Comparison of ENCODE assay signal across 20 cellular contexts in genomic region chr11:773425-773824, GRCh38. TPM values are rescaled to one million over a fixed set of nuclear protein-coding genes. Genes with fewer than 3 reads are reported as not detected.
DNase-seq lines count a peak whose midpoint lies in the region; ATAC-seq and TF ChIP-seq lines count a peak whose summit lies in the region.
"Had no signal": no experiment of that assay in that cellular context is flagged by ENCODE, and none has a peak within 500 bp of the region (broad histone marks: within the 10 kb centered on the region; RNA-seq: fewer than 3 reads in every experiment).

No MANE protein-coding gene starts in this region.

- TF ChIP-seq POLR2A in uterus (IDR thresholded peaks at IDR 0.05) = no peak

- H3K4me1 ChIP-seq in NT2/D1 (ENCODE audit: insufficient read depth, insufficient read length) = peaks cover 37% of the 10 kb centered on the region
- H3K4me1 ChIP-seq in neuronal stem cell (ENCODE audit: control insufficient read depth in 2 of 2, insufficient read depth in 1 of 2, low read depth in 1 of 2, low read length in 2 of 2) = peaks cover 8% of the 10 kb centered on the region in 2 donors
- H3K4me1 ChIP-seq in aorta (ENCODE audit: control insufficient read depth in 1 of 2, insufficient read depth in 2 of 2, low read length in 2 of 2) = no peaks in the 10 kb centered on the region
- H3K4me1 ChIP-seq in uterus = peaks cover 0 to 18% of the 10 kb centered on the region in 2 donors

- DNase-seq in NT2/D1 (ENCODE audit: low read depth, low spot score) = no peak
- DNase-seq in caudate nucleus (lab: John Stamatoyannopoulos, UW) = no peak
- DNase-seq in neuronal stem cell (ENCODE audit: low spot score) = no peak
- DNase-seq in aorta = peak; percentile 38 to 66
- DNase-seq in cerebellar cortex (ENCODE audit: low spot score) = no peak
- DNase-seq in uterus = no peak
- DNase-seq: ACHN; CD4-positive, alpha-beta memory T cell; DMS79 treated with DMSO at 0.1 percent for 48 hours; GM23248; HFFc6; NCI-H1092 treated with DMSO at 0.1 percent for 48 hours; NCI-H187 treated with DMSO at 0.1 percent for 48 hours; NCI-H2171; NCI-H446 treated with DMSO at 0.1 percent for 48 hours; NCI-H748 treated with DMSO at 0.1 percent for 48 hours; Right ventricle myocardium superior had no signal

- H2BK12ac ChIP-seq in neuronal stem cell (ENCODE audit: low read length) = no peak overlapping the region

- H3K4ac ChIP-seq in neuronal stem cell (ENCODE audit: low read length) = no peak overlapping the region

- H3K4me2 ChIP-seq in neuronal stem cell (ENCODE audit: insufficient read depth, low read length, poor library complexity, severe bottlenecking) = no peak overlapping the region

- intact Hi-C loops in aorta (cut with DNase I) = loop anchor here in 1 of 2 donors (10.0 kb wide), 1 partner anchor 219 kb away; no protein-coding TSS in a partner anchor
- intact Hi-C loops in uterus (cut with DNase I; ENCODE audit: low total_unique reads) = no loop called here

- ATAC-seq in aorta (ENCODE audit: low FRiP score) (no peak), HG03439 (IDR thresholded peaks at IDR 0.05; ENCODE audit: unreplicated experiment) (no peak)
- ATAC-seq: Panc1 had no signal

- H3K9ac ChIP-seq in NT2/D1 (ENCODE audit: insufficient read length, low read depth) = peak overlapping the region; percentile 28
- H3K9ac ChIP-seq in neuronal stem cell (ENCODE audit: low read depth, low read length, poor library complexity) = no peak overlapping the region
- H3K9ac ChIP-seq: GM23248 had no signal

- H4K8ac ChIP-seq in neuronal stem cell (ENCODE audit: low read depth, low read length) = no peak overlapping the region

- H2BK15ac ChIP-seq in neuronal stem cell (ENCODE audit: low read length) = no peak overlapping the region

- H2BK5ac ChIP-seq in neuronal stem cell (ENCODE audit: low read length) = no peak overlapping the region

- H3K27me3 ChIP-seq in NT2/D1 (ENCODE audit: insufficient read depth, insufficient read length) = no peaks in the 10 kb centered on the region
- no peaks in the 10 kb centered on the region for H3K27me3 ChIP-seq in neuronal stem cell (ENCODE audit: control insufficient read depth in 3 of 3, insufficient read depth in 3 of 3, low read depth in 1 of 3, low read length in 3 of 3)
- no peaks in the 10 kb centered on the region for H3K27me3 ChIP-seq in aorta (ENCODE audit: control insufficient read depth in 1 of 2, insufficient read depth in 2 of 2, low read length in 1 of 2)
- H3K27me3 ChIP-seq in uterus = no peaks in the 10 kb centered on the region

- no peak overlapping the region for H3K4me3 ChIP-seq in NT2/D1 (ENCODE audit: insufficient read length, low read depth)
- H3K4me3 ChIP-seq in neuronal stem cell (ENCODE audit: low read length in 2 of 2) = no peak overlapping the region
- H3K4me3 ChIP-seq in aorta (ENCODE audit: low read length in 2 of 2) = no peak overlapping the region
- H3K4me3 ChIP-seq in uterus = no peak overlapping the region
- H3K4me3 ChIP-seq: GM23248 had no signal

- H2BK120ac ChIP-seq in neuronal stem cell (ENCODE audit: low read depth, low read length) = no peak overlapping the region

- no CpG with 5 or more reads among the region's 5 CpGs for WGBS in neuronal stem cell (ENCODE audit: extremely low coverage in 2 of 2, insufficient read length in 2 of 2, insufficient replicate concordance in 1 of 2), 2 donors
- 86 to 91% methylated on average over 5 of the region's 5 CpGs for WGBS in aorta, 2 donors

- H3K36me3 ChIP-seq in NT2/D1 (ENCODE audit: insufficient read depth, insufficient read length, low read length) (peaks cover 63% of the 10 kb centered on the region), neuronal stem cell (replicated peaks in 1 of 2; ENCODE audit: control insufficient read depth in 2 of 2, insufficient read depth in 2 of 2, low read length in 2 of 2) (peaks cover 16 to 61% of the 10 kb centered on the region in 2 donors), aorta (ENCODE audit: control insufficient read depth in 1 of 2, insufficient read depth in 2 of 2, low read length in 1 of 2) (no peaks in the 10 kb centered on the region), uterus (no peaks in the 10 kb centered on the region)

- no peak overlapping the region for H2AK5ac ChIP-seq in neuronal stem cell (ENCODE audit: low read depth, low read length)

- no peak overlapping the region for H2AFZ ChIP-seq in neuronal stem cell (ENCODE audit: low read length)
- H2AFZ ChIP-seq: GM23248 had no signal

- TF ChIP-seq CTCF in uterus (IDR thresholded peaks at IDR 0.05) = no peak

- peak overlapping the region; percentile 17 for H3K23ac ChIP-seq in neuronal stem cell (ENCODE audit: low read depth, low read length, poor library complexity)

- peaks cover 26% of the 10 kb centered on the region for H3K79me1 ChIP-seq in neuronal stem cell (ENCODE audit: low read depth, low read length)

- H3K18ac ChIP-seq in neuronal stem cell (ENCODE audit: low read length) = no peak overlapping the region

- H3K27ac ChIP-seq in caudate nucleus (ENCODE audit: low read depth, low read length) (peak overlapping the region; percentile 91), neuronal stem cell (replicated peaks; ENCODE audit: low read length) (no peak overlapping the region), aorta (ENCODE audit: low read depth in 1 of 2, low read length in 2 of 2) (no peak overlapping the region), uterus (no peak overlapping the region)
- H3K27ac ChIP-seq: GM23248, HL-60 had no signal

- H3K14ac ChIP-seq in neuronal stem cell (ENCODE audit: low read length) = no peak overlapping the region

- H4K91ac ChIP-seq in neuronal stem cell (ENCODE audit: low read depth, low read length, poor library complexity) = no peak overlapping the region

- H3K9me3 ChIP-seq in NT2/D1 (ENCODE audit: insufficient read depth, low read length) (no peaks in the 10 kb centered on the region), neuronal stem cell (replicated peaks in 1 of 2; ENCODE audit: control insufficient read depth in 2 of 2, insufficient read depth in 1 of 2, low read depth in 1 of 2, low read length in 2 of 2) (no peaks in the 10 kb centered on the region), aorta (ENCODE audit: control insufficient read depth, low read length) (no peaks in the 10 kb centered on the region), uterus (no peaks in the 10 kb centered on the region)

RNA-seq across cellular contexts. Expression of gene GATD1, which starts 3.9 kb away (rescaled TPM):
- 45.2 TPM for polyA plus RNA-seq in neuronal stem cell (2013, experiment 1 of 2)
- 42.6 TPM for polyA plus RNA-seq in neuronal stem cell (2013, experiment 2 of 2)
- total RNA-seq in aorta = 10 to 100 TPM; 36.1 to 52.7 TPM
- 10 to 100 TPM in 1 of 2 donors, 1 to 10 TPM in 1; 9.6 to 32.5 TPM for polyA plus RNA-seq in aorta
- 10 to 100 TPM; 11.8 to 81.1 (median 29.3) TPM for total RNA-seq in uterus

RNA-seq across cellular contexts. Expression of gene CEND1, which starts 16.5 kb away (rescaled TPM):
- 2.6 TPM for polyA plus RNA-seq in neuronal stem cell (2013, experiment 1 of 2)
- 2.7 TPM for polyA plus RNA-seq in neuronal stem cell (2013, experiment 2 of 2)
- not detected for total RNA-seq in aorta
- polyA plus RNA-seq in aorta = under 1 TPM in 1 of 2 donors, not detected in 1; 0.10 TPM
- total RNA-seq in uterus = under 1 TPM in 1 of 4 donors, not detected in 3; 0.41 TPM
- polyA plus RNA-seq: CD4-positive, alpha-beta memory T cell had no signal

RNA-seq across cellular contexts. Expression of gene SLC25A22, which starts 24.7 kb away (rescaled TPM):
- 26.6 TPM for polyA plus RNA-seq in neuronal stem cell (2013, experiment 1 of 2)
- polyA plus RNA-seq in neuronal stem cell (2013, experiment 2 of 2) = 26.0 TPM
- total RNA-seq in aorta = 10 to 100 TPM; 10.1 to 12.9 TPM
- polyA plus RNA-seq in aorta = 1 to 10 TPM; 3.2 to 5.6 TPM
- total RNA-seq in uterus = 10 to 100 TPM in 1 of 4 donors, 1 to 10 TPM in 2, under 1 TPM in 1; 0.29 to 20.8 (median 5.4) TPM

RNA-seq across cellular contexts. Expression of gene TALDO1, which starts 26.2 kb away (rescaled TPM):
- polyA plus RNA-seq in neuronal stem cell (2013, experiment 1 of 2) = 111 TPM
- 112 TPM for polyA plus RNA-seq in neuronal stem cell (2013, experiment 2 of 2)
- total RNA-seq in aorta (100 to 1,000 TPM; 113 to 130 TPM), uterus (100 to 1,000 TPM in 1 of 4 donors, 10 to 100 TPM in 3; 60.3 to 146 (median 66.9) TPM)
- 100 to 1,000 TPM; 122 to 187 TPM for polyA plus RNA-seq in aorta

RNA-seq across cellular contexts. Expression of gene PIDD1, which starts 31.6 kb away (rescaled TPM):
- polyA plus RNA-seq in neuronal stem cell (2013, experiment 1 of 2) = 30.8 TPM
- polyA plus RNA-seq in neuronal stem cell (2013, experiment 2 of 2) = 31.2 TPM
- total RNA-seq in aorta = 10 to 100 TPM in 1 of 2 donors, 1 to 10 TPM in 1; 8.5 to 14.7 TPM
- polyA plus RNA-seq in aorta = 10 to 100 TPM; 15.3 to 71.4 TPM
- 10 to 100 TPM in 2 of 4 donors, 1 to 10 TPM in 2; 1.3 to 20.2 (median 10.1) TPM for total RNA-seq in uterus

Comparison
In these comparisons a context has a peak if more than half of its experiments do, and no peak if none do; other contexts are left out.
1. DNase-seq: peak in aorta (2 of 2); none in NT2/D1 (single experiment), caudate nucleus (0 of 61), neuronal stem cell (single experiment), cerebellar cortex (single experiment) and uterus (0 of 2).